29 cellular contexts compared by ENCODE assay signal in the genomic region with DNA sequence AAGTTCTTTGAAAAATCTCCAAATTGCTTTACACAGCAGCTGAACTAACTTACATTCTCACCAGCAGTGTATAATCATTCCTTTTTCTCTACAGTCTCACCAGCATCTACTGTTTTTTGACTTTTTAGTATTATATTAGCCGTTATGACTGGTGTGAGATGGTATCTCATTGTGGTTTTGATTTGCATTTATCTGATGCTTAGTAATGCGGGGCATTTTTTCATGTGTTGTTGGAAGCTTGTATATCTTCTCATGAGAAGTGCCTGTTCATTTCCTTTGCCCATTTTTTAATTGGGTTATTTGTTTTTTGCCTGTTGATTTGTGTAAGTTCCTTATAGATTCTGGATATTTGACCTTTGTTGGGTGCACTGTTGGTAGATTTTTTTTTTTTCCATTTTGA.
"Had no signal": no experiment of that assay in that cellular context is flagged by ENCODE, and none has a peak within 500 bp of the region (broad histone marks: within the 10 kb centered on the region; RNA-seq: fewer than 3 reads in every experiment).

No MANE protein-coding gene starts in this region.

- H3K27me3 ChIP-seq: body of pancreas, esophagus muscularis mucosa, foreskin keratinocyte, gastrocnemius medialis, heart left ventricle had no signal

- H3K27ac ChIP-seq: body of pancreas, esophagus muscularis mucosa, foreskin keratinocyte, gastrocnemius medialis, heart left ventricle had no signal

- DNase-seq: activated CD4-positive, alpha-beta memory T cell treated with anti-CD3 and anti-CD28 coated beads for 36 hours; activated CD4-positive, alpha-beta T cell treated with anti-CD3 and anti-CD28 coated beads for 36 hours; activated CD4-positive, alpha-beta T cell treated with anti-CD3 and anti-CD28 coated beads, Interleukin-2, amount 10 ng/mL, durations not matched to agents 24 days and 14 days; activated CD4-positive, CD25-positive, alpha-beta regulatory T cell; activated CD4-positive, CD25-positive, alpha-beta regulatory T cell treated with anti-CD3 and anti-CD28 coated beads, Interleukin-2, amount 50 U/mL, for 72 hours; activated CD8-positive, alpha-beta memory T cell treated with anti-CD3 and anti-CD28 coated beads, Interleukin-2, amount 10 ng/mL, durations not matched to agents 7 days and 5 days; activated CD8-positive, alpha-beta memory T cell treated with anti-CD3 and anti-CD28 coated beads, Interleukin-2, amount 50 U/mL, for 4 hours; activated CD8-positive, alpha-beta T cell treated with anti-CD3 and anti-CD28 coated beads, Interleukin-2, amount 10 ng/mL, durations not matched to agents 7 days and 5 days; activated gamma-delta T cell; activated naive CD4-positive, alpha-beta T cell; activated naive CD4-positive, alpha-beta T cell treated with anti-CD3 and anti-CD28 coated beads, Interleukin-2, amount 10 ng/mL, durations not matched to agents 7 days and 5 days; activated naive CD8-positive, alpha-beta T cell treated with anti-CD3 and anti-CD28 coated beads, Interleukin-2, amount 10 ng/mL, durations not matched to agents 7 days and 5 days; activated T-cell treated with anti-CD3 and anti-CD28 coated beads, Interleukin-2, amount 50 U/mL, for 24 hours; activated T-cell treated with anti-CD3 and anti-CD28 coated beads, Interleukin-2, amount 50 U/mL, for 72 hours; amniotic stem cell; anterior cingulate cortex; body of pancreas; caudate nucleus; cortex of kidney; dermis blood vessel endothelial cell; effector CD4-positive, alpha-beta T cell; effector memory CD8-positive, alpha-beta T cell; erythroblast; foreskin keratinocyte; gastrocnemius medialis; glutamatergic neuron; heart left ventricle; T-helper 17 cell had no signal

- H3K4me3 ChIP-seq: body of pancreas, esophagus muscularis mucosa, gastrocnemius medialis, heart left ventricle had no signal

- H3K36me3 ChIP-seq: esophagus muscularis mucosa, gastrocnemius medialis, heart left ventricle had no signal

- H3K4me1 ChIP-seq: body of pancreas, esophagus muscularis mucosa, gastrocnemius medialis, heart left ventricle had no signal
